Comparison of ENCODE assay signal across 8 cellular contexts in the genomic region with DNA sequence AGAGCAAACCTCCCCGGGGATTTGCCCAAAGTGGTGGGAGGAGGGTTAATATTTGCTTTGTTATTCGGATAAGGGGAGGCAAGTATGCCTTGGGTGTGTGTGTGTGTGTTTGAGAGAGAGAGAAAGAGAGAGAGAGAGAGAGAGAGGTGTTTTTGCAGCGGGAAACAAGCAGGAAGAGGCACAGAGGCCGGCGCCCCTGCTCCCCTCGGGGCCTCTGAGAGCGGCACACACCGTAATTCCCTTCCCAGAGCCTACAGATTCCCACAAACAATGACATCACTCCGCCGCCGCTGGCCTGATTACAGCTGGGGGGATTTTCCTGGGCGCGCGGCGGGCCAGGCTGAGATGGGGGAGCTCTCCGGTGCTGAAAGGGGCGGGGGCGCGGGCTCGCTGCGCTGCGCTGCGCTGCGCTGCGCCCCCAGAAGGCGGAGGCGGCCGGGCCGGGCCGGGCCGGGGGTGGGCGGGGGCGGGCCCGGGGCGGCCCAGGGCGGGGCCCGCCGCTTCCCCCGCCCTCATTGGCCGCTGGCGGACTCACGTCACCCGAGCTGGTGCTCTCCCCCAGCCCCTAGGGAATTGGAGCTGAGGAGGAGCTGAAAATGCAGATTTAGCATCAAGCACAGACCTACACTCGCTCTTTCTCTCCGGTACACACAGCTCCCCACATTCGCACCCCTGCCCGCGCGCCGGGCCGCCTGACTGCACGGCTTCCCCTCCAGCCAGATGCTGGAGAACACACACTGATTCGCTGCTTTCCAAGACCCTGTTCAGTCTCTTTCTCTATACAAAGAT. TPM values are rescaled to one million over a fixed set of nuclear protein-coding genes. Genes with fewer than 3 reads are reported as not detected.
DNase-seq lines count a peak whose midpoint lies in the region; ATAC-seq and TF ChIP-seq lines count a peak whose summit lies in the region.

A gene with protein sequence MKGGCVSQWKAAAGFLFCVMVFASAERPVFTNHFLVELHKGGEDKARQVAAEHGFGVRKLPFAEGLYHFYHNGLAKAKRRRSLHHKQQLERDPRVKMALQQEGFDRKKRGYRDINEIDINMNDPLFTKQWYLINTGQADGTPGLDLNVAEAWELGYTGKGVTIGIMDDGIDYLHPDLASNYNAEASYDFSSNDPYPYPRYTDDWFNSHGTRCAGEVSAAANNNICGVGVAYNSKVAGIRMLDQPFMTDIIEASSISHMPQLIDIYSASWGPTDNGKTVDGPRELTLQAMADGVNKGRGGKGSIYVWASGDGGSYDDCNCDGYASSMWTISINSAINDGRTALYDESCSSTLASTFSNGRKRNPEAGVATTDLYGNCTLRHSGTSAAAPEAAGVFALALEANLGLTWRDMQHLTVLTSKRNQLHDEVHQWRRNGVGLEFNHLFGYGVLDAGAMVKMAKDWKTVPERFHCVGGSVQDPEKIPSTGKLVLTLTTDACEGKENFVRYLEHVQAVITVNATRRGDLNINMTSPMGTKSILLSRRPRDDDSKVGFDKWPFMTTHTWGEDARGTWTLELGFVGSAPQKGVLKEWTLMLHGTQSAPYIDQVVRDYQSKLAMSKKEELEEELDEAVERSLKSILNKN (plus strand): TSS at position 631 of the 789 bp plus-strand sequence. CDS start 266 bp downstream, outside the sequence.

- H3K79me2 ChIP-seq in mammary epithelial cell (ENCODE audit: insufficient read depth, low read length) (no peaks in the 10 kb centered on the region), OCI-LY7 (ENCODE audit: insufficient read depth, low read depth, low read length) (no peaks in the 10 kb centered on the region), MM.1S (ENCODE audit: low read length) (no peaks in the 10 kb centered on the region)

- no TSS peak for BruUV-seq in mammary epithelial cell (replicated peaks; lab: Mats Ljungman, UMichigan)
- no TSS peak for BruUV-seq in OCI-LY7 (replicated peaks; lab: Mats Ljungman, UMichigan)

- WGBS in mammary epithelial cell (ENCODE audit: low coverage, missing lambda C conversion rate): 2% methylated on average over 19 of the region's 53 CpGs

- H3K9ac ChIP-seq in mammary epithelial cell (ENCODE audit: insufficient read depth, low read length) (no peak within 1 kb of the TSS), stomach smooth muscle (ENCODE audit: low read length in 2 of 2) (peak within 1 kb of the TSS in 1 of 2 donors; percentile 49), MM.1S (ENCODE audit: low read length) (no peak within 1 kb of the TSS)

- DNase-seq in DMS53 treated with DMSO at 0.1 percent for 48 hours (lab: John Stamatoyannopoulos, UW; ENCODE audit: unreplicated experiment): peak; percentile 71
- DNase-seq in NCI-H2107 (lab: John Stamatoyannopoulos, UW): peak; percentile 83
- DNase-seq in mammary epithelial cell: peak; percentile 26
- peak; percentile 59 for DNase-seq in inferior parietal cortex (ENCODE audit: extremely low spot score)
- no peak for DNase-seq in OCI-LY7 (ENCODE audit: low spot score)
- DNase-seq in MM.1S: no peak

- ATAC-seq in HG03520 (IDR thresholded peaks at IDR 0.05; ENCODE audit: unreplicated experiment): no peak

- in situ Hi-C loops in mammary epithelial cell (cut with MboI; ENCODE audit: low sequenced_read_pairs in 2 of 2): no loop called here

- no peaks in the 10 kb centered on the region for H3K9me2 ChIP-seq in OCI-LY7 (ENCODE audit: insufficient read depth, low read length)
- H3K9me2 ChIP-seq in MM.1S (replicated peaks; ENCODE audit: insufficient read depth, low read length): no peaks in the 10 kb centered on the region

- TF ChIP-seq CTCF in mammary epithelial cell (conservative IDR thresholded peaks at IDR 0.05 in 1 of 2, IDR thresholded peaks at IDR 0.05 in 1 of 2; ENCODE audit: extremely low read depth in 1 of 2, insufficient read depth in 1 of 2, low read depth in 1 of 2, low read length in 2 of 2) (no peak), OCI-LY7 (conservative IDR thresholded peaks at IDR 0.05; ENCODE audit: low read length) (no peak), MM.1S (IDR thresholded peaks at IDR 0.05; ENCODE audit: low read length) (no peak)

- intact Hi-C loops in mammary epithelial cell (cut with micrococcal nuclease): no loop called here
- intact Hi-C loops in OCI-LY7 (cut with micrococcal nuclease; ENCODE audit: unreplicated experiment): no loop called here

- H4K20me1 ChIP-seq in mammary epithelial cell (ENCODE audit: insufficient read depth, low read length) (no peaks in the 10 kb centered on the region), OCI-LY7 (ENCODE audit: insufficient read depth, low read length) (no peaks in the 10 kb centered on the region), MM.1S (ENCODE audit: insufficient read depth, low read length) (no peaks in the 10 kb centered on the region)

- H3K36me3 ChIP-seq in mammary epithelial cell (ENCODE audit: insufficient read depth, low read length): no peaks in the 10 kb centered on the region
- H3K36me3 ChIP-seq in stomach smooth muscle (ENCODE audit: control insufficient read depth in 2 of 2, insufficient read depth in 2 of 2, low read length in 2 of 2): no peaks in the 10 kb centered on the region
- H3K36me3 ChIP-seq in OCI-LY7 (ENCODE audit: insufficient read depth, low read length): no peaks in the 10 kb centered on the region
- H3K36me3 ChIP-seq in MM.1S (replicated peaks; ENCODE audit: insufficient read depth, low read length): no peaks in the 10 kb centered on the region

- dilution Hi-C loops in mammary epithelial cell (cut with HindIII; ENCODE audit: low sequenced_read_pairs): no loop called here

- H3F3A ChIP-seq in MM.1S (ENCODE audit: insufficient read depth, low read length): no peaks in the 10 kb centered on the region

- POLR2A ChIA-PET in OCI-LY7 (lab: Charles Lee): no interaction called here

- H3K4me1 ChIP-seq in mammary epithelial cell (ENCODE audit: insufficient read depth, low read length): no peaks in the 10 kb centered on the region
- peaks cover 10% of the 10 kb centered on the region for H3K4me1 ChIP-seq in stomach smooth muscle (ENCODE audit: control insufficient read depth, insufficient read depth, low read length)
- no peaks in the 10 kb centered on the region for H3K4me1 ChIP-seq in OCI-LY7 (ENCODE audit: insufficient read depth, low read length, poor library complexity, severe bottlenecking)
- H3K4me1 ChIP-seq in MM.1S (ENCODE audit: low read length): no peaks in the 10 kb centered on the region

- H3K27me3 ChIP-seq in mammary epithelial cell (ENCODE audit: insufficient read depth, low read length): peaks cover 33% of the 10 kb centered on the region
- peaks cover 17 to 34% of the 10 kb centered on the region in 2 donors for H3K27me3 ChIP-seq in stomach smooth muscle (ENCODE audit: control insufficient read depth in 1 of 2, insufficient read depth in 2 of 2, low read length in 2 of 2)
- H3K27me3 ChIP-seq in MM.1S (replicated peaks; ENCODE audit: insufficient read depth, low read length): no peaks in the 10 kb centered on the region

- CTCF ChIA-PET in mammary epithelial cell (lab: Charles Lee; ENCODE audit: low non-redundant PET): no interaction called here
- CTCF ChIA-PET in OCI-LY7 (lab: Charles Lee; ENCODE audit: unreplicated experiment): no interaction called here

- H3K27ac ChIP-seq in mammary epithelial cell (ENCODE audit: insufficient read depth, low read depth, low read length) (no peak within 1 kb of the TSS), stomach smooth muscle (ENCODE audit: low read length) (no peak within 1 kb of the TSS), OCI-LY7 (ENCODE audit: low read depth, low read length, poor library complexity, severe bottlenecking) (no peak within 1 kb of the TSS), MM.1S (ENCODE audit: low read length) (no peak within 1 kb of the TSS)

- H3K4me2 ChIP-seq in mammary epithelial cell (ENCODE audit: insufficient read depth, low read depth, low read length) (peak within 1 kb of the TSS; percentile 28), OCI-LY7 (ENCODE audit: low read length) (no peak within 1 kb of the TSS), MM.1S (ENCODE audit: low read depth, low read length) (no peak within 1 kb of the TSS)

- no peaks in the 10 kb centered on the region for H3K9me3 ChIP-seq in mammary epithelial cell (replicated peaks; ENCODE audit: insufficient read depth, low read length)
- no peaks in the 10 kb centered on the region for H3K9me3 ChIP-seq in stomach smooth muscle (ENCODE audit: control insufficient read depth in 2 of 2, low read length in 2 of 2)
- H3K9me3 ChIP-seq in OCI-LY7 (ENCODE audit: low read length): no peaks in the 10 kb centered on the region
- H3K9me3 ChIP-seq in MM.1S (replicated peaks; ENCODE audit: insufficient read depth, low read length): no peaks in the 10 kb centered on the region

- H3K4me3 ChIP-seq in mammary epithelial cell (replicated peaks in 1 of 3; ENCODE audit: insufficient read depth in 1 of 3, low read depth in 2 of 3, low read length in 3 of 3) (no peak within 1 kb of the TSS), stomach smooth muscle (ENCODE audit: low read length in 2 of 2) (peak within 1 kb of the TSS; percentile 68 to 69), OCI-LY7 (ENCODE audit: low read depth, low read length, poor library complexity, severe bottlenecking) (no peak within 1 kb of the TSS), MM.1S (ENCODE audit: low read length) (no peak within 1 kb of the TSS)

- H2AFZ ChIP-seq in mammary epithelial cell (ENCODE audit: low read depth, low read length) (no peak within 1 kb of the TSS), OCI-LY7 (ENCODE audit: low read length) (no peak within 1 kb of the TSS), MM.1S (ENCODE audit: low read length) (no peak within 1 kb of the TSS)

RNA-seq across cellular contexts. Expression of the gene that starts here (rescaled TPM):
- total RNA-seq in mammary epithelial cell (not detected), OCI-LY7 (2022) (not detected in 2 replicates)
- not detected for polyA plus RNA-seq in mammary epithelial cell
- polyA minus RNA-seq in mammary epithelial cell: not detected
- not detected in 2 replicates for total RNA-seq in OCI-LY7 (2014; rRNA removed; shearing (Covaris generic))

Comparison
In these comparisons a context has a peak if more than half of its experiments do, and no peak if none do; other contexts are left out.
1. Peak in DNase-seq and H3K4me2 ChIP-seq in mammary epithelial cell; RNA of the gene not detected or under 1 TPM.
2. DNase-seq: peak in DMS53 treated with DMSO at 0.1 percent for 48 hours (single experiment), NCI-H2107 (single experiment) and inferior parietal cortex (single experiment); none in OCI-LY7 (single experiment) and MM.1S (single experiment).
3. H3K4me3 ChIP-seq: peak in stomach smooth muscle (2 of 2); none in mammary epithelial cell (0 of 3), OCI-LY7 (single experiment) and MM.1S (single experiment).